ENCODE assay signal across 28 cellular contexts in genomic region chr16:30731411-30731810, GRCh38. TPM values are rescaled to one million over a fixed set of nuclear protein-coding genes. Genes with fewer than 3 reads are reported as not detected.
DNase-seq lines count a peak whose midpoint lies in the region; ATAC-seq, FAIRE-seq and TF ChIP-seq lines count a peak whose summit lies in the region.
"Had no signal": no experiment of that assay in that cellular context is flagged by ENCODE, and none has a peak within 500 bp of the region (broad histone marks: within the 10 kb centered on the region; RNA-seq: fewer than 3 reads in every experiment).

No MANE protein-coding gene starts in this region.

- peak; percentile 67 for ATAC-seq in activated CD8-positive, alpha-beta memory T cell treated with anti-CD3 and anti-CD28 coated beads, Interleukin-2, amount 10 ng/mL, durations not matched to agents 7 days and 5 days
- ATAC-seq in WTC11 (no peak), HG03159 (IDR thresholded peaks at IDR 0.05; ENCODE audit: unreplicated experiment) (no peak)

- no peak overlapping the region for H3K27ac Mint-ChIP-seq in activated CD8-positive, alpha-beta memory T cell treated with anti-CD3 and anti-CD28 coated beads, Interleukin-2, amount 10 ng/mL, durations not matched to agents 7 days and 5 days
- no peak overlapping the region for H3K27ac Mint-ChIP-seq in WTC11
- H3K27ac Mint-ChIP-seq: activated B cell treated with CpG ODN at 0.5 μM for 24 hours, mesothelial cell of epicardium had no signal

- no peaks in the 10 kb centered on the region for H3K9me3 Mint-ChIP-seq in activated CD8-positive, alpha-beta memory T cell treated with anti-CD3 and anti-CD28 coated beads, Interleukin-2, amount 10 ng/mL, durations not matched to agents 7 days and 5 days (ENCODE audit: low read depth)
- H3K9me3 Mint-ChIP-seq in WTC11 = no peaks in the 10 kb centered on the region
- H3K9me3 Mint-ChIP-seq: activated B cell treated with CpG ODN at 0.5 μM for 24 hours; CD4-positive, CD25-positive, alpha-beta regulatory T cell; mesothelial cell of epicardium; naive B cell had no signal

- peak; percentile 50 for DNase-seq in activated CD8-positive, alpha-beta memory T cell treated with anti-CD3 and anti-CD28 coated beads, Interleukin-2, amount 10 ng/mL, durations not matched to agents 7 days and 5 days
- DNase-seq in activated CD8-positive, alpha-beta memory T cell treated with anti-CD3 and anti-CD28 coated beads, Interleukin-2, amount 50 U/mL, for 4 hours = no peak
- DNase-seq in GM12865 (ENCODE audit: low read depth) (peak; percentile 31), amniotic epithelial cell (ENCODE audit: low read depth) (peak; percentile 73), WTC11 (ENCODE audit: low spot score) (no peak), NCI-H526 treated with DMSO at 0.1 percent for 48 hours (lab: John Stamatoyannopoulos, UW) (no peak)
- DNase-seq: activated B cell treated with CpG ODN at 0.5 μM for 24 hours; activated CD8-positive, alpha-beta memory T cell treated with anti-CD3 and anti-CD28 coated beads, Interleukin-2, amount 50 U/mL, for 48 hours; activated gamma-delta T cell treated with Interleukin-2 at 50 U/mL for 16 hours; islet precursor cell; left ventricle myocardium inferior; naive B cell; NCI-H1436; NCI-H345; NCI-H748 treated with DMSO at 0.1 percent for 48 hours; Right ventricle myocardium superior; sigmoid colon; stimulated activated naive CD4-positive, alpha-beta T cell; T-helper 9 cell; testis had no signal

- FAIRE-seq in islet of Langerhans (lab: Jason Lieb, UNC) = peak; percentile 64
- FAIRE-seq: endometrium, HTR-8/SVneo had no signal

- CTCF ChIA-PET in activated CD8-positive, alpha-beta memory T cell treated with anti-CD3 and anti-CD28 coated beads, Interleukin-2, amount 10 ng/mL, durations not matched to agents 7 days and 5 days (lab: Charles Lee) = no interaction called here
- CTCF ChIA-PET in WTC11 (lab: Charles Lee) = no interaction called here

- peaks cover 51% of the 10 kb centered on the region for H3K36me3 Mint-ChIP-seq in activated CD8-positive, alpha-beta memory T cell treated with anti-CD3 and anti-CD28 coated beads, Interleukin-2, amount 10 ng/mL, durations not matched to agents 7 days and 5 days
- H3K36me3 Mint-ChIP-seq in WTC11 = peaks cover 53% of the 10 kb centered on the region

- POLR2A ChIA-PET in WTC11 (lab: Charles Lee) = no interaction called here

- TF ChIP-seq CTCF in GM12865 (IDR thresholded peaks at IDR 0.05; ENCODE audit: insufficient read depth, low read depth, low read length, missing control alignments) = no peak
- TF ChIP-seq CTCF in WTC11 (IDR thresholded peaks at IDR 0.05) = no peak

- H3K27me3 Mint-ChIP-seq in activated CD8-positive, alpha-beta memory T cell treated with anti-CD3 and anti-CD28 coated beads, Interleukin-2, amount 10 ng/mL, durations not matched to agents 7 days and 5 days = no peaks in the 10 kb centered on the region
- no peaks in the 10 kb centered on the region for H3K27me3 Mint-ChIP-seq in WTC11 (ENCODE audit: low read depth)
- H3K27me3 Mint-ChIP-seq: activated B cell treated with CpG ODN at 0.5 μM for 24 hours; CD4-positive, CD25-positive, alpha-beta regulatory T cell; naive B cell had no signal

- peaks cover 20% of the 10 kb centered on the region for H3K4me1 Mint-ChIP-seq in activated CD8-positive, alpha-beta memory T cell treated with anti-CD3 and anti-CD28 coated beads, Interleukin-2, amount 10 ng/mL, durations not matched to agents 7 days and 5 days
- H3K4me1 Mint-ChIP-seq in WTC11 = peaks cover 12% of the 10 kb centered on the region
- H3K4me1 Mint-ChIP-seq: activated B cell treated with CpG ODN at 0.5 μM for 24 hours, mesothelial cell of epicardium had no signal

- no peak overlapping the region for H3K4me3 Mint-ChIP-seq in activated CD8-positive, alpha-beta memory T cell treated with anti-CD3 and anti-CD28 coated beads, Interleukin-2, amount 10 ng/mL, durations not matched to agents 7 days and 5 days
- no peak overlapping the region for H3K4me3 Mint-ChIP-seq in WTC11
- H3K4me3 Mint-ChIP-seq: activated B cell treated with CpG ODN at 0.5 μM for 24 hours; CD4-positive, CD25-positive, alpha-beta regulatory T cell; mesothelial cell of epicardium; naive B cell had no signal

- H3K4me3 ChIP-seq in GM12865 (ENCODE audit: low read depth, low read length) = no peak overlapping the region
- H3K4me3 ChIP-seq: HAP-1, left ventricle myocardium inferior, prostate gland, sigmoid colon, testis had no signal

TF ChIP-seq in WTC11, 78 proteins besides CTCF, POLR2A, EP300 and RAD21:
- TF ChIP-seq ZNF416 (CRISPR knock-in tag; IDR thresholded peaks at IDR 0.05) (no peak), JAZF1 (CRISPR knock-in tag; IDR thresholded peaks at IDR 0.05) (no peak), NR3C1 (CRISPR knock-in tag; conservative IDR thresholded peaks at IDR 0.05; ENCODE audit: low read depth) (no peak)
TF ChIP-seq in WTC11: peak in this region for 0.

RNA-seq across cellular contexts. Expression of gene PHKG2, which starts 16.8 kb away (rescaled TPM):
- total RNA-seq in activated CD8-positive, alpha-beta memory T cell treated with anti-CD3 and anti-CD28 coated beads, Interleukin-2, amount 10 ng/mL, durations not matched to agents 7 days and 5 days = 10 to 100 TPM; 45.8 to 46.5 TPM
- 40.8 to 50.5 TPM (median 45.0 TPM) in 3 replicates for total RNA-seq in WTC11 (2021)

RNA-seq across cellular contexts. Expression of gene CFAP119, which starts 30.5 kb away (rescaled TPM):
- total RNA-seq in activated CD8-positive, alpha-beta memory T cell treated with anti-CD3 and anti-CD28 coated beads, Interleukin-2, amount 10 ng/mL, durations not matched to agents 7 days and 5 days = 1 to 10 TPM; 4.1 to 4.6 TPM
- total RNA-seq in WTC11 (2021) = 4.6 to 6.6 TPM (median 6.2 TPM) in 3 replicates

RNA-seq across cellular contexts. Expression of gene RNF40, which starts 30.7 kb away (rescaled TPM):
- total RNA-seq in activated CD8-positive, alpha-beta memory T cell treated with anti-CD3 and anti-CD28 coated beads, Interleukin-2, amount 10 ng/mL, durations not matched to agents 7 days and 5 days = 100 to 1,000 TPM; 103 to 106 TPM
- 63.7 to 77.1 TPM (median 66.9 TPM) in 3 replicates for total RNA-seq in WTC11 (2021)

RNA-seq across cellular contexts. Expression of gene SRCAP, which starts 32.4 kb away (rescaled TPM):
- 10 to 100 TPM; 86.3 to 93.3 TPM for total RNA-seq in activated CD8-positive, alpha-beta memory T cell treated with anti-CD3 and anti-CD28 coated beads, Interleukin-2, amount 10 ng/mL, durations not matched to agents 7 days and 5 days
- total RNA-seq in WTC11 (2021) = 54.9 to 58.5 TPM (median 55.8 TPM) in 3 replicates

RNA-seq across cellular contexts. Expression of gene ZNF629, which starts 55.6 kb away (rescaled TPM):
- 1 to 10 TPM; 1.6 to 2.5 TPM for total RNA-seq in activated CD8-positive, alpha-beta memory T cell treated with anti-CD3 and anti-CD28 coated beads, Interleukin-2, amount 10 ng/mL, durations not matched to agents 7 days and 5 days
- total RNA-seq in WTC11 (2021) = 18.7 to 20.0 TPM (median 19.7 TPM) in 3 replicates

Comparison
In these comparisons a context has a peak if more than half of its experiments do, and no peak if none do; other contexts are left out.
1. DNase-seq: peak in activated CD8-positive, alpha-beta memory T cell treated with anti-CD3 and anti-CD28 coated beads, Interleukin-2, amount 10 ng/mL, durations not matched to agents 7 days and 5 days (single experiment), GM12865 (single experiment) and amniotic epithelial cell (single experiment); none in activated CD8-positive, alpha-beta memory T cell treated with anti-CD3 and anti-CD28 coated beads, Interleukin-2, amount 50 U/mL, for 4 hours (single experiment), WTC11 (single experiment) and NCI-H526 treated with DMSO at 0.1 percent for 48 hours (single experiment).